Comparison of ENCODE assay signal across 8 cellular contexts in the genomic region with DNA sequence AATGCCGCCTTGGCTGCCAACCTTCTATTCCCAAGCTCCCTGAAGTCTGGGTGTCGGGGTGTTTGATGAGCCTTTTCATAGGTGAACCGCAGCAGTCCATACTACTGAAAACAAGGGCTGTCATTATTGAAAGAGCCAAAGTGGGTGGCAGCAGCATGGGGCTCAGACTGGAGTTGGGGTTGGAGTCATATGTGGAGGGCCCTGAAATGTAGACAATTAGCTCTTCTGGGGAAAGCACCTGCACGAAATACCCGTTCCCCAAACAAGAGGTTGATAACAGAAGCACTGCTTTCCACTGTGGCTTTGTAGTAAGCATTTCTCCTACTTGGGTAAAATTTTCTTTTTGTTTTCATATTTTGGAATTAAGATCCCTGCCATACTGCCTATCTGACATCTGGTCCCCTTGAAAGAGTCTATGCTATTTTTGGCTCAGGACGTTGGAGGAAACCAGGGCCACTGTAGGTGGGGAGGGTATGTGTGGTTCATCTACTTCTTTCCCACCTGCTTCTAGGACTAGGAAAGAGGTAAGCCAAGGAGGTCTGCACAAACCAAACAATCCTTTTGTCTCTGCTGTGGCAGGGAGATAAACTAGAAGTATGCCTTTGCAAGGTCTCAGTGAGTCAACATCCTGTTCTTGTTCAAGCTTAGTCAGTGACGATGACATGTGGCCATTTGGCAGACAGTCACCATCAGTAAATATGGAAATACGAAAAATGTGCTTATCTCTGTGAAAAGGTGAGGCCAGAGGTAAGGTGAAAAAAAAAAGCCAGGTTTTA.
DNase-seq lines count a peak whose midpoint lies in the region; ATAC-seq and TF ChIP-seq lines count a peak whose summit lies in the region.

No MANE protein-coding gene starts in this region.

- no peak overlapping the region for H3K27ac ChIP-seq in naive thymus-derived CD4-positive, alpha-beta T cell (ENCODE audit: low read depth, low read length)

- H3K4me1 ChIP-seq in naive thymus-derived CD4-positive, alpha-beta T cell (ENCODE audit: control insufficient read depth in 2 of 2, insufficient read depth in 2 of 2, low read length in 2 of 2): no peaks in the 10 kb centered on the region

- no peaks in the 10 kb centered on the region for H3K9me3 ChIP-seq in naive thymus-derived CD4-positive, alpha-beta T cell (ENCODE audit: control insufficient read depth in 2 of 3, low read length in 3 of 3)

- intact Hi-C loops in naive thymus-derived CD4-positive, alpha-beta T cell (cut with micrococcal nuclease): no loop called here

- H3K27ac Mint-ChIP-seq in naive thymus-derived CD4-positive, alpha-beta T cell: peak overlapping the region in 5 of 9 donors; percentile 29 to 66 (median 49)

- POLR2A ChIA-PET in naive thymus-derived CD4-positive, alpha-beta T cell (lab: Charles Lee): no interaction called here

- peak; percentile 18 for ATAC-seq in naive thymus-derived CD4-positive, alpha-beta T cell
- ATAC-seq in GM21367 (IDR thresholded peaks at IDR 0.05; ENCODE audit: unreplicated experiment): no peak
- no peak for ATAC-seq in GM18868 (IDR thresholded peaks at IDR 0.05; ENCODE audit: unreplicated experiment)
- no peak for ATAC-seq in GM21529 (IDR thresholded peaks at IDR 0.05; ENCODE audit: unreplicated experiment)
- no peak for ATAC-seq in HG02678 (IDR thresholded peaks at IDR 0.05; ENCODE audit: unreplicated experiment)

- peaks cover 0 to 3% (median 0%) of the 10 kb centered on the region in 11 donors for H3K9me3 Mint-ChIP-seq in naive thymus-derived CD4-positive, alpha-beta T cell

- DNase-seq in DMS53 treated with DMSO at 0.1 percent for 48 hours (lab: John Stamatoyannopoulos, UW; ENCODE audit: unreplicated experiment) (peak; percentile 100), NAMALWA (ENCODE audit: low spot score) (peak; percentile 4), cardiac fibroblast (ENCODE audit: low read depth in 2 of 2) (peak; percentile 62 to 81)
- DNase-seq in naive thymus-derived CD4-positive, alpha-beta T cell: peak in 1 of 9 donors; percentile 10

- H3K36me3 Mint-ChIP-seq in naive thymus-derived CD4-positive, alpha-beta T cell: no peaks in the 10 kb centered on the region

- H3K36me3 ChIP-seq in naive thymus-derived CD4-positive, alpha-beta T cell (ENCODE audit: control insufficient read depth in 2 of 3, insufficient read depth in 3 of 3, low read length in 3 of 3): no peaks in the 10 kb centered on the region

- peaks cover 0 to 3% of the 10 kb centered on the region in 2 donors for H3K27me3 ChIP-seq in naive thymus-derived CD4-positive, alpha-beta T cell (ENCODE audit: control insufficient read depth in 2 of 2, insufficient read depth in 2 of 2, low read length in 2 of 2)

- H3K4me3 ChIP-seq in cardiac fibroblast (replicated peaks in 1 of 2; ENCODE audit: low read depth in 2 of 2, low read length in 2 of 2): no peak overlapping the region
- H3K4me3 ChIP-seq in naive thymus-derived CD4-positive, alpha-beta T cell (ENCODE audit: low read length): no peak overlapping the region

- CTCF ChIA-PET in naive thymus-derived CD4-positive, alpha-beta T cell (lab: Charles Lee): interaction anchor here (0.6 kb wide), 1 partner anchor 104 kb away, joined by 3 read pairs; no protein-coding TSS in a partner anchor

- no peak for TF ChIP-seq CTCF in cardiac fibroblast (IDR thresholded peaks at IDR 0.05; ENCODE audit: low read depth, low read length)

- H3K4me1 Mint-ChIP-seq in naive thymus-derived CD4-positive, alpha-beta T cell: peaks cover 0 to 13% (median 6%) of the 10 kb centered on the region in 7 donors

- H3K27me3 Mint-ChIP-seq in naive thymus-derived CD4-positive, alpha-beta T cell: peaks cover 0 to 16% (median 10%) of the 10 kb centered on the region in 5 donors

- H3K4me3 Mint-ChIP-seq in naive thymus-derived CD4-positive, alpha-beta T cell: no peak overlapping the region
